Comparison of ENCODE assay signal across 29 cellular contexts in genomic region chr5:81360640-81361039, GRCh38. TPM values are rescaled to one million over a fixed set of nuclear protein-coding genes. Genes with fewer than 3 reads are reported as not detected.
"Had no signal": no experiment of that assay in that cellular context is flagged by ENCODE, and none has a peak within 500 bp of the region (broad histone marks: within the 10 kb centered on the region; RNA-seq: fewer than 3 reads in every experiment).

No MANE protein-coding gene starts in this region.

- H3K4me1 ChIP-seq: psoas muscle, stomach, thyroid gland, tibial nerve, upper lobe of left lung, vagina had no signal

- FAIRE-seq: urothelium cell line had no signal

- H3K79me2 ChIP-seq: parathyroid adenoma had no signal

- H3K9me3 ChIP-seq: ovary, psoas muscle, stomach, thoracic aorta, thyroid gland, tibial nerve, upper lobe of left lung, vagina had no signal

- H3K4me3 ChIP-seq: neural progenitor cell, ovary, psoas muscle, skin epidermis, stomach, thoracic aorta, thyroid gland, tibial nerve, upper lobe of left lung, vagina had no signal

- H3K9ac ChIP-seq: neural progenitor cell, parathyroid adenoma had no signal

- DNase-seq: natural killer cell; occipital lobe; ovary; posterior cingulate gyrus; psoas muscle; right cardiac atrium; stimulated activated CD4-positive, alpha-beta T cell treated with anti-CD3 and anti-CD28 coated beads, Interleukin-15, amount 100 ng/mL, for 24 hours; stimulated activated CD4-positive, alpha-beta T cell treated with anti-CD3 and anti-CD28 coated beads, Interleukin-2, amount 100 ng/mL, for 24 hours; stimulated activated CD4-positive, alpha-beta T cell treated with anti-CD3 and anti-CD28 coated beads, Interleukin-2, amount 100 ng/mL, for 48 hours; stimulated activated CD4-positive, alpha-beta T cell treated with anti-CD3 and anti-CD28 coated beads, Interleukin-4, amount 100 ng/mL, for 24 hours; stimulated activated naive B cell treated with anti-CD40 and anti-IgM and Interleukin-4, amounts not matched to agents 10 μg/mL and 1 μg/mL and 100 μg/mL, for 72 hours; stimulated activated naive CD4-positive, alpha-beta T cell treated with Interleukin-2 at 50 U/mL for 16 hours; stomach; thyroid gland; trophoblast cell; upper lobe of left lung had no signal

- H3K27ac ChIP-seq: neural progenitor cell, ovary, parathyroid adenoma, psoas muscle, skin epidermis, stomach, thoracic aorta, thyroid gland, tibial nerve, upper lobe of left lung, vagina had no signal

- H3K36me3 ChIP-seq: neural progenitor cell, ovary, stomach, thoracic aorta, thyroid gland, tibial nerve, upper lobe of left lung, vagina had no signal

- H3K27me3 ChIP-seq: neural progenitor cell, ovary, thyroid gland, tibial nerve, upper lobe of left lung, vagina had no signal

- ATAC-seq: natural killer cell; psoas muscle; right cardiac atrium; sciatic nerve; stimulated activated effector memory CD8-positive, alpha-beta T cell treated with anti-CD3 and anti-CD28 coated beads, Interleukin-12 subunit alpha, Interleukin-12 subunit beta, amount 100 ng/mL, for 72 hours; stimulated activated naive B cell treated with anti-CD40 and anti-IgM and Interleukin-4, amounts not matched to agents 10 μg/mL and 1 μg/mL and 100 μg/mL, for 72 hours had no signal

- H3K4me2 ChIP-seq: neural progenitor cell had no signal

- H2AFZ ChIP-seq: parathyroid adenoma had no signal

RNA-seq across cellular contexts. Expression of gene ACOT12, which starts 33.3 kb away (rescaled TPM):
- total RNA-seq: natural killer cell, osteoblast, progenitor cell of endocrine pancreas, psoas muscle, right cardiac atrium, sciatic nerve, stomach, subcutaneous adipose tissue, thyroid gland, upper lobe of left lung, ureter, vagina had no signal
- polyA plus RNA-seq: ovary, psoas muscle, right cardiac atrium, stomach had no signal
